12 cellular contexts compared by ENCODE assay signal in genomic region chr7:117728858-117729257, GRCh38.
DNase-seq lines count a peak whose midpoint lies in the region; ATAC-seq and TF ChIP-seq lines count a peak whose summit lies in the region.
"Had no signal": no experiment of that assay in that cellular context is flagged by ENCODE, and none has a peak within 500 bp of the region (broad histone marks: within the 10 kb centered on the region; RNA-seq: fewer than 3 reads in every experiment).

No MANE protein-coding gene starts in this region.

- CTCF ChIA-PET in GM10248 (lab: Yijun Ruan, JAX) = interaction anchor here (1.1 to 5.9 kb wide), 5 partner anchors 12 to 433 kb away, joined by 3 to 49 read pairs (median 3); no protein-coding TSS in a partner anchor

- peak; percentile 23 for DNase-seq in GM10248 (ENCODE audit: extremely low spot score)
- peak; percentile 58 for DNase-seq in NCI-H748 (lab: John Stamatoyannopoulos, UW; ENCODE audit: unreplicated experiment)
- DNase-seq in kidney tubule cell (ENCODE audit: low spot score) = peak; percentile 26
- no peak for DNase-seq in NCI-H2171 treated with DMSO at 0.1 percent for 48 hours (lab: John Stamatoyannopoulos, UW)
- no peak for DNase-seq in NCI-H2196 treated with DMSO at 0.1 percent for 48 hours (lab: John Stamatoyannopoulos, UW; ENCODE audit: unreplicated experiment)
- DNase-seq in COLO668 (lab: John Stamatoyannopoulos, UW; ENCODE audit: unreplicated experiment) = no peak
- DNase-seq: activated CD4-positive, alpha-beta T cell treated with anti-CD3 and anti-CD28 coated beads for 36 hours; PC-9; stomach had no signal

- no peak for TF ChIP-seq CTCF in GM10248 (IDR thresholded peaks at IDR 0.05; ENCODE audit: control extremely low read depth, extremely low read depth, low read depth, missing control alignments)

- ATAC-seq in HG02588 (IDR thresholded peaks at IDR 0.05; ENCODE audit: unreplicated experiment) (peak; percentile 58), GM21528 (IDR thresholded peaks at IDR 0.05; ENCODE audit: low FRiP score, unreplicated experiment) (no peak)
- ATAC-seq: activated CD4-positive, alpha-beta T cell treated with anti-CD3 and anti-CD28 coated beads for 36 hours; left lobe of liver had no signal

- POLR2A ChIA-PET in GM10248 (lab: Yijun Ruan, JAX) = no interaction called here

Comparison
In these comparisons a context has a peak if more than half of its experiments do, and no peak if none do; other contexts are left out.
1. DNase-seq: peak in GM10248 (single experiment), NCI-H748 (single experiment) and kidney tubule cell (single experiment); none in NCI-H2171 treated with DMSO at 0.1 percent for 48 hours (single experiment), NCI-H2196 treated with DMSO at 0.1 percent for 48 hours (single experiment) and COLO668 (single experiment).